Comparison of ENCODE assay signal across 1 cellular context in the genomic region with DNA sequence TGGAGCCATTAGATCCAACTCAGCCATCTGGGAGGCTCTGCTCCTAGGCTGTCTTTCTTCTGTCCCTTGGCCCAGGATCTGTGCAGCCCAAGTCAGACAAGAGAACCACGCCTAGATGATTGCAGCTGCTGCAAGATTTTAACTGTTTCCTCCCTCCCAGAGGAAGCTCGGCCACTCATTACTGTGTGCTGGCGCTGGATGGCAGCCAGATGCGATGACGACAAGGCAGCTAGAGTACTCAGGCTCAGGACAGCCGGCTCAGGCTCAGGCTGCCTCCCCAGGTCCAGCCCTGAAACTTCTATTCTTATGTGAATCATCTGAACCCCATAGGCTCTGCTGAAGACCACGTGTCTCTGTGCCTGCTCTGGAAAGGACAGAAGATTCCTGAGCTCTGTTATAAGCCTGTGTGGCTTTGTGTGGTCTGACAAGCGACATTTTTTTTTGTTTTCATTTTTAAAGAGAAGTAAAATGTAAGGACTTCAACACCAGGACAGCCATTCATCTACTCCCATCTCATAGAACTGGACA.
TF ChIP-seq lines count a peak whose summit lies in the region.

No MANE protein-coding gene starts in this region.

TF ChIP-seq in H1, 55 proteins besides CTCF, POLR2A, EP300 and RAD21:
- TF ChIP-seq CHD2 (IDR thresholded peaks at IDR 0.05; ENCODE audit: low read length), result no peak
- TF ChIP-seq, protein P1, sequence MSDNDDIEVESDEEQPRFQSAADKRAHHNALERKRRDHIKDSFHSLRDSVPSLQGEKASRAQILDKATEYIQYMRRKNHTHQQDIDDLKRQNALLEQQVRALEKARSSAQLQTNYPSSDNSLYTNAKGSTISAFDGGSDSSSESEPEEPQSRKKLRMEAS (IDR thresholded peaks at IDR 0.05), result peak; percentile 62
- TF ChIP-seq RXRA (IDR thresholded peaks at IDR 0.05; ENCODE audit: insufficient read depth, low read depth, low read length), result no peak
- no peak for TF ChIP-seq SUZ12 (IDR thresholded peaks at IDR 0.05; ENCODE audit: low read length)
- TF ChIP-seq SP2 (IDR thresholded peaks at IDR 0.05; ENCODE audit: low read length), result no peak
- TF ChIP-seq CTBP2 (IDR thresholded peaks at IDR 0.05; ENCODE audit: borderline replicate concordance, insufficient read depth, insufficient read length, low read length), result no peak
- no peak for TF ChIP-seq CBX5 (IDR thresholded peaks at IDR 0.05; ENCODE audit: low read depth, low read length)
- TF ChIP-seq KDM1A (IDR thresholded peaks at IDR 0.05; ENCODE audit: borderline replicate concordance, low read length), result no peak
- TF ChIP-seq, protein P2, sequence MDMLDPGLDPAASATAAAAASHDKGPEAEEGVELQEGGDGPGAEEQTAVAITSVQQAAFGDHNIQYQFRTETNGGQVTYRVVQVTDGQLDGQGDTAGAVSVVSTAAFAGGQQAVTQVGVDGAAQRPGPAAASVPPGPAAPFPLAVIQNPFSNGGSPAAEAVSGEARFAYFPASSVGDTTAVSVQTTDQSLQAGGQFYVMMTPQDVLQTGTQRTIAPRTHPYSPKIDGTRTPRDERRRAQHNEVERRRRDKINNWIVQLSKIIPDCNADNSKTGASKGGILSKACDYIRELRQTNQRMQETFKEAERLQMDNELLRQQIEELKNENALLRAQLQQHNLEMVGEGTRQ (IDR thresholded peaks at IDR 0.05; ENCODE audit: low read length), result peak; percentile 61
- no peak for TF ChIP-seq POU5F1 (IDR thresholded peaks at IDR 0.05; ENCODE audit: low read depth, low read length)
